20 cellular contexts compared by ENCODE assay signal in genomic region chr11:134560566-134561347, GRCh38.
DNase-seq lines count a peak whose midpoint lies in the region; ATAC-seq and TF ChIP-seq lines count a peak whose summit lies in the region.
"Had no signal": no experiment of that assay in that cellular context is flagged by ENCODE, and none has a peak within 500 bp of the region (broad histone marks: within the 10 kb centered on the region; RNA-seq: fewer than 3 reads in every experiment).

No MANE protein-coding gene starts in this region.

- H3K9me3 Mint-ChIP-seq in activated CD4-positive, alpha-beta memory T cell treated with anti-CD3 and anti-CD28 coated beads, Interleukin-2, amount 10 ng/mL, durations not matched to agents 7 days and 5 days = no peaks in the 10 kb centered on the region
- no peaks in the 10 kb centered on the region for H3K9me3 Mint-ChIP-seq in activated CD4-positive, alpha-beta memory T cell treated with anti-CD3 and anti-CD28 coated beads for 36 hours
- H3K9me3 Mint-ChIP-seq in memory B cell (no peaks in the 10 kb centered on the region), type B pancreatic cell (no peaks in the 10 kb centered on the region)
- H3K9me3 Mint-ChIP-seq: activated T-helper 2 cell treated with anti-CD3 and anti-CD28 coated beads, Interferon-gamma antibody, Interleukin-2, Interleukin-4, amounts not matched to agents 10 μg/mL and 5 μg/mL and 100 μg/mL, durations not matched to agents 14 hours and 24 hours and 36 hours; central memory CD8-positive, alpha-beta T cell had no signal

- no peaks in the 10 kb centered on the region for H3K4me1 ChIP-seq in smooth muscle cell (ENCODE audit: low read depth)
- H3K4me1 ChIP-seq: adrenal gland, HAP-1, pancreas had no signal

- no peaks in the 10 kb centered on the region for H3K4me1 Mint-ChIP-seq in activated CD4-positive, alpha-beta memory T cell treated with anti-CD3 and anti-CD28 coated beads, Interleukin-2, amount 10 ng/mL, durations not matched to agents 7 days and 5 days
- no peaks in the 10 kb centered on the region for H3K4me1 Mint-ChIP-seq in activated CD4-positive, alpha-beta memory T cell treated with anti-CD3 and anti-CD28 coated beads for 36 hours (ENCODE audit: low read depth)
- no peaks in the 10 kb centered on the region for H3K4me1 Mint-ChIP-seq in memory B cell
- H3K4me1 Mint-ChIP-seq in type B pancreatic cell (ENCODE audit: unreplicated experiment) = peaks cover 4% of the 10 kb centered on the region
- H3K4me1 Mint-ChIP-seq: central memory CD8-positive, alpha-beta T cell had no signal

- H3F3A ChIP-seq in smooth muscle cell (ENCODE audit: low read depth) = no peaks in the 10 kb centered on the region

- no peak for ATAC-seq in memory B cell (ENCODE audit: low read depth)
- ATAC-seq: pancreas had no signal

- no peak overlapping the region for H3K9ac ChIP-seq in smooth muscle cell (ENCODE audit: low read depth)

- peaks cover 7% of the 10 kb centered on the region for H3K27me3 Mint-ChIP-seq in activated CD4-positive, alpha-beta memory T cell treated with anti-CD3 and anti-CD28 coated beads, Interleukin-2, amount 10 ng/mL, durations not matched to agents 7 days and 5 days
- H3K27me3 Mint-ChIP-seq in activated CD4-positive, alpha-beta memory T cell treated with anti-CD3 and anti-CD28 coated beads for 36 hours = peaks cover 3% of the 10 kb centered on the region
- H3K27me3 Mint-ChIP-seq in memory B cell (peaks cover 1% of the 10 kb centered on the region), type B pancreatic cell (peaks cover 8% of the 10 kb centered on the region)

- H3K27ac Mint-ChIP-seq in activated CD4-positive, alpha-beta memory T cell treated with anti-CD3 and anti-CD28 coated beads, Interleukin-2, amount 10 ng/mL, durations not matched to agents 7 days and 5 days = no peak overlapping the region
- H3K27ac Mint-ChIP-seq in activated CD4-positive, alpha-beta memory T cell treated with anti-CD3 and anti-CD28 coated beads for 36 hours = no peak overlapping the region
- H3K27ac Mint-ChIP-seq in memory B cell (no peak overlapping the region), type B pancreatic cell (no peak overlapping the region)
- H3K27ac Mint-ChIP-seq: activated T-helper 2 cell treated with anti-CD3 and anti-CD28 coated beads, Interferon-gamma antibody, Interleukin-2, Interleukin-4, amounts not matched to agents 10 μg/mL and 5 μg/mL and 100 μg/mL, durations not matched to agents 14 hours and 24 hours and 36 hours had no signal

- no peaks in the 10 kb centered on the region for H4K20me1 ChIP-seq in smooth muscle cell (ENCODE audit: low read depth)

- H3K4me3 ChIP-seq in smooth muscle cell = no peak overlapping the region
- H3K4me3 ChIP-seq: adrenal gland, HAP-1, hepatocyte, pancreas, skin epidermis, thoracic aorta had no signal

- no peaks in the 10 kb centered on the region for H3K79me2 ChIP-seq in smooth muscle cell (ENCODE audit: low read depth)
- H3K79me2 ChIP-seq: hepatocyte had no signal

- 68% methylated on average over 12 of the region's 12 CpGs for WGBS in smooth muscle cell (ENCODE audit: low lambda C conversion rate)

- intact Hi-C loops in activated CD4-positive, alpha-beta memory T cell treated with anti-CD3 and anti-CD28 coated beads for 36 hours (cut with micrococcal nuclease) = no loop called here

- no peak overlapping the region for H3K4me2 ChIP-seq in smooth muscle cell
- H3K4me2 ChIP-seq: hepatocyte had no signal

- no peaks in the 10 kb centered on the region for H3K9me3 ChIP-seq in smooth muscle cell (replicated peaks; ENCODE audit: low read depth)
- H3K9me3 ChIP-seq: adrenal gland, HAP-1, pancreas, thoracic aorta had no signal

- CTCF ChIA-PET in activated CD4-positive, alpha-beta memory T cell treated with anti-CD3 and anti-CD28 coated beads, Interleukin-2, amount 10 ng/mL, durations not matched to agents 7 days and 5 days (lab: Charles Lee) = interaction anchor here (0.8 kb wide), 1 partner anchor 11 kb away, joined by 3 read pairs; no protein-coding TSS in a partner anchor
- CTCF ChIA-PET in activated CD4-positive, alpha-beta memory T cell treated with anti-CD3 and anti-CD28 coated beads for 36 hours (lab: Charles Lee) = no interaction called here

- no peak overlapping the region for H3K4me3 Mint-ChIP-seq in activated CD4-positive, alpha-beta memory T cell treated with anti-CD3 and anti-CD28 coated beads, Interleukin-2, amount 10 ng/mL, durations not matched to agents 7 days and 5 days
- H3K4me3 Mint-ChIP-seq in activated CD4-positive, alpha-beta memory T cell treated with anti-CD3 and anti-CD28 coated beads for 36 hours = no peak overlapping the region
- peak overlapping the region; percentile 19 for H3K4me3 Mint-ChIP-seq in memory B cell
- H3K4me3 Mint-ChIP-seq in type B pancreatic cell = no peak overlapping the region
- H3K4me3 Mint-ChIP-seq: central memory CD8-positive, alpha-beta T cell had no signal

- H2AFZ ChIP-seq in smooth muscle cell (ENCODE audit: low read depth) = no peak overlapping the region
- H2AFZ ChIP-seq: hepatocyte had no signal

- POLR2A ChIA-PET in activated CD4-positive, alpha-beta memory T cell treated with anti-CD3 and anti-CD28 coated beads, Interleukin-2, amount 10 ng/mL, durations not matched to agents 7 days and 5 days (lab: Charles Lee) = no interaction called here
- POLR2A ChIA-PET in activated CD4-positive, alpha-beta memory T cell treated with anti-CD3 and anti-CD28 coated beads for 36 hours (lab: Charles Lee) = no interaction called here

- TF ChIP-seq CTCF in type B pancreatic cell (conservative IDR thresholded peaks at IDR 0.05) = no peak
- TF ChIP-seq CTCF in smooth muscle cell (IDR thresholded peaks at IDR 0.05; ENCODE audit: borderline replicate concordance, insufficient read depth, poor library complexity, severe bottlenecking) = no peak

- no peaks in the 10 kb centered on the region for H3K36me3 Mint-ChIP-seq in activated CD4-positive, alpha-beta memory T cell treated with anti-CD3 and anti-CD28 coated beads, Interleukin-2, amount 10 ng/mL, durations not matched to agents 7 days and 5 days (ENCODE audit: low read depth)
- no peaks in the 10 kb centered on the region for H3K36me3 Mint-ChIP-seq in activated CD4-positive, alpha-beta memory T cell treated with anti-CD3 and anti-CD28 coated beads for 36 hours
- H3K36me3 Mint-ChIP-seq in memory B cell (no peaks in the 10 kb centered on the region), type B pancreatic cell (no peaks in the 10 kb centered on the region)

- no peaks in the 10 kb centered on the region for H3K36me3 ChIP-seq in smooth muscle cell (ENCODE audit: low read depth)
- H3K36me3 ChIP-seq: adrenal gland, HAP-1, pancreas, thoracic aorta had no signal

- peak; percentile 9 for DNase-seq in activated CD4-positive, alpha-beta memory T cell treated with anti-CD3 and anti-CD28 coated beads, Interleukin-2, amount 10 ng/mL, durations not matched to agents 7 days and 5 days
- DNase-seq in activated CD4-positive, alpha-beta memory T cell treated with anti-CD3 and anti-CD28 coated beads for 36 hours = no peak
- peak; percentile 33 for DNase-seq in activated CD8-positive, alpha-beta memory T cell treated with anti-CD3 and anti-CD28 coated beads, Interleukin-2, amount 50 U/mL, for 48 hours
- DNase-seq in memory B cell (ENCODE audit: low spot score in 2 of 2) (peak in 1 of 2 donors; percentile 6), type B pancreatic cell (ENCODE audit: extremely low spot score, unreplicated experiment) (peak; percentile 63), NOMO-1 (lab: John Stamatoyannopoulos, UW; ENCODE audit: unreplicated experiment in 2 of 2) (no peak), smooth muscle cell (lab: John Stamatoyannopoulos, UW; ENCODE audit: unreplicated experiment) (no peak), HK-2 (ENCODE audit: unreplicated experiment) (no peak)
- DNase-seq: C1 segment of cervical spinal cord, Kasumi-1, kidney glomerular epithelial cell, NCI-H2171 treated with DMSO at 0.1 percent for 48 hours, pancreas had no signal

- H3K27ac ChIP-seq in smooth muscle cell (ENCODE audit: low read depth) = no peak overlapping the region
- H3K27ac ChIP-seq: adrenal gland, hepatocyte, pancreas, skin epidermis, thoracic aorta had no signal

- no peaks in the 10 kb centered on the region for H3K27me3 ChIP-seq in smooth muscle cell (ENCODE audit: low read depth)
- H3K27me3 ChIP-seq: adrenal gland, hepatocyte had no signal

Comparison
In these comparisons a context has a peak if more than half of its experiments do, and no peak if none do; other contexts are left out.
1. DNase-seq: peak in activated CD4-positive, alpha-beta memory T cell treated with anti-CD3 and anti-CD28 coated beads, Interleukin-2, amount 10 ng/mL, durations not matched to agents 7 days and 5 days (single experiment), activated CD8-positive, alpha-beta memory T cell treated with anti-CD3 and anti-CD28 coated beads, Interleukin-2, amount 50 U/mL, for 48 hours (single experiment) and type B pancreatic cell (single experiment); none in activated CD4-positive, alpha-beta memory T cell treated with anti-CD3 and anti-CD28 coated beads for 36 hours (single experiment), NOMO-1 (0 of 2), smooth muscle cell (single experiment) and HK-2 (single experiment).